In genomic region chr6:130098317-130098716, GRCh38 we compare ENCODE assay signal across 17 cellular contexts.
DNase-seq lines count a peak whose midpoint lies in the region; ATAC-seq and TF ChIP-seq lines count a peak whose summit lies in the region.
"Had no signal": no experiment of that assay in that cellular context is flagged by ENCODE, and none has a peak within 500 bp of the region (broad histone marks: within the 10 kb centered on the region; RNA-seq: fewer than 3 reads in every experiment).

No MANE protein-coding gene starts in this region.

- no TSS peak for BruUV-seq in PC-3 (replicated peaks; lab: Mats Ljungman, UMichigan)

- H2AFZ ChIP-seq in PC-3 (ENCODE audit: low read length) = no peak overlapping the region

- intact Hi-C loops in PC-3 (cut with micrococcal nuclease) = no loop called here
- intact Hi-C loops in tibial artery (cut with DNase I; ENCODE audit: low total_unique reads) = no loop called here

- H3K9me3 ChIP-seq in PC-3 (ENCODE audit: low read length) = no peaks in the 10 kb centered on the region
- H3K9me3 ChIP-seq in tibial artery = no peaks in the 10 kb centered on the region

- no peaks in the 10 kb centered on the region for H3K79me2 ChIP-seq in PC-3 (ENCODE audit: low read length)

- no peak overlapping the region for H3K9ac ChIP-seq in PC-3 (ENCODE audit: low read length)

- POLR2A ChIA-PET in PC-3 (lab: Charles Lee; ENCODE audit: unreplicated experiment) = no interaction called here

- no peaks in the 10 kb centered on the region for H3K36me3 ChIP-seq in PC-3 (ENCODE audit: low read depth, low read length)
- H3K36me3 ChIP-seq in tibial artery = peaks cover 4 to 24% (median 6%) of the 10 kb centered on the region in 3 donors

- no peaks in the 10 kb centered on the region for H3K27me3 ChIP-seq in PC-3 (ENCODE audit: low read length)
- H3K27me3 ChIP-seq in tibial artery = no peaks in the 10 kb centered on the region

- CTCF ChIA-PET in PC-3 (lab: Charles Lee) = no interaction called here

- no peaks in the 10 kb centered on the region for H3K9me2 ChIP-seq in PC-3 (replicated peaks; ENCODE audit: low read length)

- no peak overlapping the region for H3K4me2 ChIP-seq in PC-3 (ENCODE audit: low read length)

- no peaks in the 10 kb centered on the region for H3F3A ChIP-seq in PC-3 (ENCODE audit: low read length, unreplicated experiment)

- ATAC-seq in PC-3 (peak; percentile 50; the same call in 1 of the 2 replicates), HG02623 (IDR thresholded peaks at IDR 0.05; ENCODE audit: unreplicated experiment) (no peak), GM19467 (IDR thresholded peaks at IDR 0.05; ENCODE audit: unreplicated experiment) (no peak), GM18519 (IDR thresholded peaks at IDR 0.05; ENCODE audit: low FRiP score, unreplicated experiment) (no peak)
- ATAC-seq: HCT116, HepG2 had no signal

- H3K4me1 ChIP-seq in PC-3 (ENCODE audit: insufficient read depth, low read length) (no peaks in the 10 kb centered on the region), tibial artery (no peaks in the 10 kb centered on the region)

- H3K4me3 ChIP-seq in PC-3 (ENCODE audit: low read length) (no peak overlapping the region), tibial artery (no peak overlapping the region)

- peak; percentile 12 for DNase-seq in NCI-H1105 treated with DMSO at 0.1 percent for 48 hours (lab: John Stamatoyannopoulos, UW)
- no peak for DNase-seq in NCI-H1105 (lab: John Stamatoyannopoulos, UW)
- peak; percentile 55 for DNase-seq in NCI-H187 treated with DMSO at 0.1 percent for 48 hours (lab: John Stamatoyannopoulos, UW)
- DNase-seq in PC-3 = peak; percentile 19
- DNase-seq in tibial artery = no peak
- DNase-seq: CD4-positive, alpha-beta memory T cell; KG1; NCI-H1930; NK-92 treated with Interleukin-12 subunit alpha and Interleukin-12 subunit beta, amount 100 ng/mL, for 24 hours; OCI-M1; RPMI8226; SIG-M5 had no signal

- H4K20me1 ChIP-seq in PC-3 (ENCODE audit: low read length) = no peaks in the 10 kb centered on the region

- no peak for TF ChIP-seq CTCF in PC-3 (conservative IDR thresholded peaks at IDR 0.05; ENCODE audit: low read depth, low read length)
- TF ChIP-seq CTCF in tibial artery (IDR thresholded peaks at IDR 0.05) = no peak

- H3K27ac ChIP-seq in PC-3 (ENCODE audit: low read length) (no peak overlapping the region), tibial artery (no peak overlapping the region)

Comparison
In these comparisons a context has a peak if more than half of its experiments do, and no peak if none do; other contexts are left out.
1. DNase-seq: peak in NCI-H1105 treated with DMSO at 0.1 percent for 48 hours (single experiment), NCI-H187 treated with DMSO at 0.1 percent for 48 hours (single experiment) and PC-3 (single experiment); none in NCI-H1105 (single experiment) and tibial artery (0 of 2).